In genomic region chr9:108933641-108934322, GRCh38 we compare ENCODE assay signal across 8 cellular contexts. TPM values are rescaled to one million over a fixed set of nuclear protein-coding genes. Genes with fewer than 3 reads are reported as not detected.
DNase-seq lines count a peak whose midpoint lies in the region; ATAC-seq and TF ChIP-seq lines count a peak whose summit lies in the region.

Gene ELP1 (minus strand): TSS chr9:108934124. CDS start chr9:108931146, 2,978 bp downstream.

- H3K27ac ChIP-seq in VCaP (peak within 1 kb of the TSS; percentile 89), breast epithelium (peak within 1 kb of the TSS; percentile 95)

- CTCF ChIA-PET in AG04449 (lab: Yijun Ruan, JAX) = interaction anchor here (0.6 to 1.6 kb wide), 3 partner anchors 19 to 536 kb away, joined by 3 to 4 read pairs (median 3); no protein-coding TSS in a partner anchor

- DNase-seq in AG04449 (ENCODE audit: low read depth, low spot score) = peak; percentile 56
- DNase-seq in NCI-H2196 (lab: John Stamatoyannopoulos, UW; ENCODE audit: unreplicated experiment) = peak; percentile 93
- peak; percentile 85 to 88 for DNase-seq in breast epithelium (ENCODE audit: low spot score in 2 of 2)
- DNase-seq in iPS-NIHi7 (ENCODE audit: extremely low spot score) = peak; percentile 95
- DNase-seq in smooth muscle cell of the brain vasculature (ENCODE audit: low read depth, low spot score) = peak; percentile 82

- intact Hi-C loops in breast epithelium (cut with DNase I; ENCODE audit: low total_unique reads) = loop anchor here (5.0 kb wide), 1 partner anchor 381 kb away; no protein-coding TSS in a partner anchor

- peak; percentile 20 for TF ChIP-seq POLR2A in breast epithelium (IDR thresholded peaks at IDR 0.05)

- H3K27me3 ChIP-seq in breast epithelium = no peaks in the 10 kb centered on the region

- no peaks in the 10 kb centered on the region for H3K9me3 ChIP-seq in breast epithelium

- H3K4me3 ChIP-seq in AG04449 (ENCODE audit: low read depth, low read length) (peak within 1 kb of the TSS; percentile 92), breast epithelium (peak within 1 kb of the TSS; percentile 75 to 85 (median 83))

- POLR2A ChIA-PET in AG04449 (lab: Yijun Ruan, JAX) = no interaction called here

- no peaks in the 10 kb centered on the region for H3K36me3 ChIP-seq in breast epithelium

- TF ChIP-seq CTCF in AG04449 (IDR thresholded peaks at IDR 0.05; ENCODE audit: insufficient read depth, low read length, missing control alignments) (peak; percentile 61), VCaP (conservative IDR thresholded peaks at IDR 0.05) (peak; percentile 68), breast epithelium (IDR thresholded peaks at IDR 0.05) (no peak)

- peaks cover 0 to 10% of the 10 kb centered on the region in 2 donors for H3K4me1 ChIP-seq in breast epithelium

- peak; percentile 56 for ATAC-seq in GM18870 (IDR thresholded peaks at IDR 0.05; ENCODE audit: unreplicated experiment)
- peak; percentile 85 for ATAC-seq in HG03135 (IDR thresholded peaks at IDR 0.05; ENCODE audit: unreplicated experiment)

RNA-seq across cellular contexts. Expression of gene ELP1, which starts in this region (rescaled TPM):
- total RNA-seq in breast epithelium = 10 to 100 TPM; 18.2 to 27.8 (median 22.6) TPM

Comparison
In these comparisons a context has a peak if more than half of its experiments do, and no peak if none do; other contexts are left out.
1. Peak in every context shown above with its lines: DNase-seq, ATAC-seq, H3K4me3 ChIP-seq and H3K27ac ChIP-seq.
2. CTCF ChIP-seq: peak in AG04449 (single experiment) and VCaP (single experiment); none in breast epithelium (0 of 3).